Comparison of ENCODE assay signal across 27 cellular contexts in the genomic region with DNA sequence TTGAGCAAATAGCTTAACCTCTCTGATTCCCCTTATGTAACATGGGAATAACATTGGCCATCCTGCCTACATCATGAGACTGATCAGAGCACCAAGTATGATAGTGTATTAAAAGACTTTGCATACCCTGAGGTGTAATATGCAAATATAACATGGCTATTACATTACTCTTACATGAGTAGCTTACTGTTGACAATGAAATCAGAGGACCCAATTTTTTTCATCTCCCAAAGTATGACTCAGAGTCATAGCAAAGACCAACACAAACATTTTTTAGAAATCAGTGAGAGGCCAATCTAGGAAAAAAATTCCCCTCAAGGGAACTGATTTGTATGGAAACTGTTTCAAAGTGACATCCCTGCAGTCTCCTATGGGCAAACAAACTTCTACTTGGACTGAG. TPM values are rescaled to one million over a fixed set of nuclear protein-coding genes. Genes with fewer than 3 reads are reported as not detected.
A peak's percentile ranks its signal among the peaks of the same experiment; 100 is the strongest.
DNase-seq lines count a peak whose midpoint lies in the region; ATAC-seq and TF ChIP-seq lines count a peak whose summit lies in the region.
"Had no signal": no experiment of that assay in that cellular context is flagged by ENCODE, and none has a peak within 500 bp of the region (broad histone marks: within the 10 kb centered on the region; RNA-seq: fewer than 3 reads in every experiment).

No MANE protein-coding gene starts in this region.

- H3K27me3 Mint-ChIP-seq in HFFc6 (ENCODE audit: insufficient read depth), result no peaks in the 10 kb centered on the region; the same call in 1 of the 2 replicates
- no peaks in the 10 kb centered on the region for H3K27me3 Mint-ChIP-seq in activated CD4-positive, alpha-beta T cell treated with anti-CD3 and anti-CD28 coated beads, Interleukin-2, amount 10 ng/mL, durations not matched to agents 7 days and 5 days
- H3K27me3 Mint-ChIP-seq in activated CD8-positive, alpha-beta T cell treated with anti-CD3 and anti-CD28 coated beads for 36 hours, result no peaks in the 10 kb centered on the region
- H3K27me3 Mint-ChIP-seq: activated B cell treated with CpG ODN at 0.5 μM for 24 hours; activated naive CD8-positive, alpha-beta T cell treated with anti-CD3 and anti-CD28 coated beads, Interleukin-2, amount 50 U/mL, for 24 hours; memory B cell; naive B cell had no signal

- no peak overlapping the region for H3K4me3 Mint-ChIP-seq in HFFc6
- no peak overlapping the region for H3K4me3 Mint-ChIP-seq in activated CD4-positive, alpha-beta T cell treated with anti-CD3 and anti-CD28 coated beads, Interleukin-2, amount 10 ng/mL, durations not matched to agents 7 days and 5 days
- H3K4me3 Mint-ChIP-seq in activated CD8-positive, alpha-beta T cell treated with anti-CD3 and anti-CD28 coated beads for 36 hours, result no peak overlapping the region
- H3K4me3 Mint-ChIP-seq: activated B cell treated with CpG ODN at 0.5 μM for 24 hours; activated naive CD8-positive, alpha-beta T cell treated with anti-CD3 and anti-CD28 coated beads, Interleukin-2, amount 50 U/mL, for 24 hours; memory B cell; naive B cell had no signal

- no peak overlapping the region for H3K4me3 ChIP-seq in uterus
- H3K4me3 ChIP-seq: smooth muscle cell, thoracic aorta had no signal

- in situ Hi-C loops in SK-MEL-5 (cut with HindIII; ENCODE audit: low pct_unique_long_range_greater_than_20kb, low sequenced_read_pairs), result no loop called here

- H3K27ac Mint-ChIP-seq in HFFc6, result no peak overlapping the region
- H3K27ac Mint-ChIP-seq in activated CD4-positive, alpha-beta T cell treated with anti-CD3 and anti-CD28 coated beads, Interleukin-2, amount 10 ng/mL, durations not matched to agents 7 days and 5 days, result no peak overlapping the region
- H3K27ac Mint-ChIP-seq in activated CD8-positive, alpha-beta T cell treated with anti-CD3 and anti-CD28 coated beads for 36 hours, result no peak overlapping the region
- H3K27ac Mint-ChIP-seq: activated B cell treated with CpG ODN at 0.5 μM for 24 hours; activated naive CD8-positive, alpha-beta T cell treated with anti-CD3 and anti-CD28 coated beads, Interleukin-2, amount 50 U/mL, for 24 hours; memory B cell; naive B cell had no signal

- H3K9me3 ChIP-seq in uterus, result no peaks in the 10 kb centered on the region
- H3K9me3 ChIP-seq: thoracic aorta had no signal

- no peak overlapping the region for H3K27ac ChIP-seq in epithelial cell of prostate
- no peak overlapping the region for H3K27ac ChIP-seq in uterus
- H3K27ac ChIP-seq: HL-60, thoracic aorta had no signal

- no peaks in the 10 kb centered on the region for H3K36me3 Mint-ChIP-seq in HFFc6 (ENCODE audit: low read depth)
- no peaks in the 10 kb centered on the region for H3K36me3 Mint-ChIP-seq in activated CD4-positive, alpha-beta T cell treated with anti-CD3 and anti-CD28 coated beads, Interleukin-2, amount 10 ng/mL, durations not matched to agents 7 days and 5 days (ENCODE audit: low read depth)
- no peaks in the 10 kb centered on the region for H3K36me3 Mint-ChIP-seq in activated CD8-positive, alpha-beta T cell treated with anti-CD3 and anti-CD28 coated beads for 36 hours (ENCODE audit: low read depth)
- H3K36me3 Mint-ChIP-seq: naive B cell had no signal

- no peaks in the 10 kb centered on the region for H3K4me1 ChIP-seq in uterus

- DNase-seq in HFFc6 (peak; percentile 32), SK-MEL-5 (ENCODE audit: low read depth, low spot score) (peak; percentile 30), epithelial cell of prostate (ENCODE audit: low read depth, low spot score) (peak; percentile 31), kidney tubule cell (ENCODE audit: low spot score) (peak; percentile 37), uterus (no peak)
- no peak for DNase-seq in activated CD4-positive, alpha-beta T cell treated with anti-CD3 and anti-CD28 coated beads, Interleukin-2, amount 10 ng/mL, durations not matched to agents 7 days and 5 days
- DNase-seq in activated CD8-positive, alpha-beta T cell treated with anti-CD3 and anti-CD28 coated beads for 36 hours, result no peak
- DNase-seq: activated B cell treated with CpG ODN at 0.5 μM for 24 hours; activated CD4-positive, alpha-beta T cell treated with anti-CD3 and anti-CD28 coated beads, Interleukin-2, amount 50 U/mL, for 48 hours; activated gamma-delta T cell; activated naive CD8-positive, alpha-beta T cell treated with anti-CD3 and anti-CD28 coated beads, Interleukin-2, amount 50 U/mL, for 24 hours; activated T-cell treated with anti-CD3 and anti-CD28 coated beads for 4 hours; DMS153; kidney glomerular epithelial cell; naive B cell; NCI-H1417 treated with DMSO at 0.1 percent for 48 hours; NCI-H2107; NCI-H510A; occipital lobe; stimulated activated CD4-positive, alpha-beta T cell treated with anti-CD3 and anti-CD28 coated beads, Interleukin-2, amount 100 ng/mL, for 48 hours; stimulated activated naive CD4-positive, alpha-beta T cell; T1000 had no signal

- CTCF ChIA-PET in activated CD4-positive, alpha-beta T cell treated with anti-CD3 and anti-CD28 coated beads, Interleukin-2, amount 10 ng/mL, durations not matched to agents 7 days and 5 days (lab: Charles Lee), result no interaction called here
- CTCF ChIA-PET in activated CD8-positive, alpha-beta T cell treated with anti-CD3 and anti-CD28 coated beads for 36 hours (lab: Charles Lee), result no interaction called here

- H3K36me3 ChIP-seq in uterus, result no peaks in the 10 kb centered on the region
- H3K36me3 ChIP-seq: thoracic aorta had no signal

- intact Hi-C loops in uterus (cut with DNase I; ENCODE audit: low total_unique reads), result no loop called here
- intact Hi-C loops in activated CD8-positive, alpha-beta T cell treated with anti-CD3 and anti-CD28 coated beads for 36 hours (cut with micrococcal nuclease), result no loop called here

- no peaks in the 10 kb centered on the region for H3K27me3 ChIP-seq in uterus

- ATAC-seq in HG03457 (IDR thresholded peaks at IDR 0.05; ENCODE audit: unreplicated experiment), result no peak
- ATAC-seq in activated CD8-positive, alpha-beta T cell treated with anti-CD3 and anti-CD28 coated beads for 36 hours, result no peak
- ATAC-seq: activated naive CD8-positive, alpha-beta T cell treated with anti-CD3 and anti-CD28 coated beads, Interleukin-2, amount 50 U/mL, for 24 hours had no signal

- 0 out of 2 replicates have a peak, but pooled peaks cover 6% of the 10 kb centered on the region for H3K4me1 Mint-ChIP-seq in HFFc6 (ENCODE audit: low read depth)
- no peaks in the 10 kb centered on the region for H3K4me1 Mint-ChIP-seq in activated CD4-positive, alpha-beta T cell treated with anti-CD3 and anti-CD28 coated beads, Interleukin-2, amount 10 ng/mL, durations not matched to agents 7 days and 5 days
- peaks cover 2% of the 10 kb centered on the region for H3K4me1 Mint-ChIP-seq in activated CD8-positive, alpha-beta T cell treated with anti-CD3 and anti-CD28 coated beads for 36 hours (ENCODE audit: low read depth)

- TF ChIP-seq CTCF in HFFc6 (IDR thresholded peaks at IDR 0.05) (no peak), uterus (IDR thresholded peaks at IDR 0.05) (no peak)
- TF ChIP-seq CTCF in activated CD8-positive, alpha-beta T cell treated with anti-CD3 and anti-CD28 coated beads for 36 hours (IDR thresholded peaks at IDR 0.05), result no peak

- TF ChIP-seq POLR2A in uterus (IDR thresholded peaks at IDR 0.05), result no peak

- POLR2A ChIA-PET in activated CD4-positive, alpha-beta T cell treated with anti-CD3 and anti-CD28 coated beads, Interleukin-2, amount 10 ng/mL, durations not matched to agents 7 days and 5 days (lab: Charles Lee), result no interaction called here
- POLR2A ChIA-PET in activated CD8-positive, alpha-beta T cell treated with anti-CD3 and anti-CD28 coated beads for 36 hours (lab: Charles Lee), result interaction anchor here (0.5 kb wide), 1 partner anchor 33 kb away, joined by 3 read pairs; no protein-coding TSS in a partner anchor

- H3K9me3 Mint-ChIP-seq in HFFc6, result peaks cover 3% of the 10 kb centered on the region; the same call in 1 of the 2 replicates
- H3K9me3 Mint-ChIP-seq in activated CD4-positive, alpha-beta T cell treated with anti-CD3 and anti-CD28 coated beads, Interleukin-2, amount 10 ng/mL, durations not matched to agents 7 days and 5 days, result peaks cover 4% of the 10 kb centered on the region
- H3K9me3 Mint-ChIP-seq in activated CD8-positive, alpha-beta T cell treated with anti-CD3 and anti-CD28 coated beads for 36 hours, result peaks cover 3% of the 10 kb centered on the region

RNA-seq across cellular contexts. Expression of gene TMEM140, which starts 47.0 kb away (rescaled TPM):
- total RNA-seq in HFFc6 (2021; fragmentation: NEBNext Ultra II Directional; extraction: Animal tissue kit (Norgen Biotek cat#: 25700)), result 1 to 10 TPM in 4 of 6 experiments, under 1 TPM in 2; 0.47 to 2.2 (median 1.6) TPM
- total RNA-seq in SK-MEL-5 (2014; rRNA removed; shearing (Covaris generic)), result 18.3 and 21.2 TPM in 2 replicates
- 11.3 and 15.7 TPM in 2 replicates for polyA plus RNA-seq in SK-MEL-5 (2015; cell fraction: cytosol; rRNA removed)
- 2.3 and 4.7 TPM in 2 replicates for polyA plus RNA-seq in SK-MEL-5 (2015; cell fraction: nucleus; rRNA removed)
- total RNA-seq in uterus, result 10 to 100 TPM in 3 of 4 donors, 1 to 10 TPM in 1; 5.9 to 30.0 (median 17.9) TPM
- total RNA-seq in activated CD4-positive, alpha-beta T cell treated with anti-CD3 and anti-CD28 coated beads, Interleukin-2, amount 10 ng/mL, durations not matched to agents 7 days and 5 days, result 10 to 100 TPM; 25.3 to 27.7 TPM
- 1 to 10 TPM; 6.2 to 7.6 TPM for total RNA-seq in activated CD8-positive, alpha-beta T cell treated with anti-CD3 and anti-CD28 coated beads for 36 hours
- total RNA-seq: smooth muscle cell had no signal

Comparison
In these comparisons a context has a peak if more than half of its experiments do, and no peak if none do; other contexts are left out.
1. DNase-seq: peak in HFFc6 (single experiment), SK-MEL-5 (single experiment), epithelial cell of prostate (single experiment) and kidney tubule cell (single experiment); none in uterus (0 of 2), activated CD4-positive, alpha-beta T cell treated with anti-CD3 and anti-CD28 coated beads, Interleukin-2, amount 10 ng/mL, durations not matched to agents 7 days and 5 days (single experiment) and activated CD8-positive, alpha-beta T cell treated with anti-CD3 and anti-CD28 coated beads for 36 hours (single experiment).